In the genomic region with DNA sequence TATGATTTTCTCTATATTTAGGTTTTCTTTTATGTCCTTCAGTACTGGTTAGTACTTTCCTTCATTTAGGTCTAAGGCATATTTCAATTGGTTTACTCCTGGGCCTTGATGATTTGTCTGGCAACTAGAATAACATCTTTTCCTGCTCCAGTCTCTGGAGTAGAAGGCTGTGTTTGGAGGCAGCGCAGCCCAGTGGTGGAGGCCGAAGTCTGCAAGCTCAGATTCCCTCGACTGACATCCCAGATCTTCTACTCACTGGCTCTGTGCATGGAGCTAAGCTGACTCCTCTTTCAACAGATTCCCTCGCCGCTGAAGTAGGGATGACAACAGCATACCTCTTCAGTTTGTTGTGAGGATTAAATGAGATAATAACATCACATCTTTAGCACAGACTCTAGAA, we compare ENCODE assay signal across 8 cellular contexts.
DNase-seq lines count a peak whose midpoint lies in the region; ATAC-seq, FAIRE-seq and TF ChIP-seq lines count a peak whose summit lies in the region.

No MANE protein-coding gene starts in this region.

- H3K9me3 ChIP-seq in RWPE2 (ENCODE audit: severe bottlenecking) = no peaks in the 10 kb centered on the region

- FAIRE-seq in RCC 7860 (lab: Jason Lieb, UNC) = no peak

- DNase-seq in ELR (ENCODE audit: low read depth) = peak; percentile 34
- peak; percentile 46 for DNase-seq in H7
- DNase-seq in RWPE2 (ENCODE audit: low spot score) = no peak
- DNase-seq in hepatic stellate cell (ENCODE audit: low spot score) = peak; percentile 35
- DNase-seq in RCC 7860 (ENCODE audit: low spot score) = no peak

- H3K4me3 ChIP-seq in H7 (ENCODE audit: insufficient read depth, low read depth, low read length) = no peak overlapping the region
- no peak overlapping the region for H3K4me3 ChIP-seq in RWPE2 (ENCODE audit: severe bottlenecking)

- TF ChIP-seq CTCF in RWPE2 (IDR thresholded peaks at IDR 0.05; ENCODE audit: poor library complexity, severe bottlenecking) = peak; percentile 58

- no peak overlapping the region for H3K27ac ChIP-seq in RWPE2 (ENCODE audit: poor library complexity, severe bottlenecking)

- H3K4me1 ChIP-seq in RWPE2 (ENCODE audit: insufficient read depth, poor library complexity, severe bottlenecking) = no peaks in the 10 kb centered on the region

- no peaks in the 10 kb centered on the region for H3K27me3 ChIP-seq in H7 (ENCODE audit: control insufficient read depth, insufficient read depth, low read length)
- no peaks in the 10 kb centered on the region for H3K27me3 ChIP-seq in RWPE2 (ENCODE audit: insufficient read depth, poor library complexity, severe bottlenecking)

- H3K36me3 ChIP-seq in H7 (replicated peaks; ENCODE audit: control insufficient read depth, insufficient read depth, low read length) (no peaks in the 10 kb centered on the region), RWPE2 (ENCODE audit: low read depth) (no peaks in the 10 kb centered on the region)

- ATAC-seq in RWPE2 (ENCODE audit: low read depth) (peak; percentile 76), esophagus mucosa (no peak), GM19328 (IDR thresholded peaks at IDR 0.05; ENCODE audit: unreplicated experiment) (no peak), GM18907 (IDR thresholded peaks at IDR 0.05; ENCODE audit: unreplicated experiment) (no peak)

Comparison
In these comparisons a context has a peak if more than half of its experiments do, and no peak if none do; other contexts are left out.
1. DNase-seq: peak in ELR (single experiment), H7 (single experiment) and hepatic stellate cell (single experiment); none in RWPE2 (single experiment) and RCC 7860 (single experiment).